8 cellular contexts compared by ENCODE assay signal in genomic region chr17:32659419-32659842, GRCh38.
DNase-seq lines count a peak whose midpoint lies in the region; ATAC-seq and TF ChIP-seq lines count a peak whose summit lies in the region.

No MANE protein-coding gene starts in this region.

- ATAC-seq in esophagus mucosa = peak; percentile 80
- ATAC-seq in naive thymus-derived CD4-positive, alpha-beta T cell = peak; percentile 81
- no peak for ATAC-seq in HG02678 (IDR thresholded peaks at IDR 0.05; ENCODE audit: unreplicated experiment)

- H3K27ac Mint-ChIP-seq in naive thymus-derived CD4-positive, alpha-beta T cell = no peak overlapping the region

- POLR2A ChIA-PET in HEK293 (lab: Yijun Ruan, JAX) = no interaction called here
- POLR2A ChIA-PET in naive thymus-derived CD4-positive, alpha-beta T cell (lab: Charles Lee) = interaction anchor here (1.0 kb wide), 1 partner anchor 146 kb away, joined by 3 read pairs; no protein-coding TSS in a partner anchor

- peaks cover 0 to 2% (median 0%) of the 10 kb centered on the region in 5 donors for H3K27me3 Mint-ChIP-seq in naive thymus-derived CD4-positive, alpha-beta T cell

- peaks cover 0 to 13% (median 11%) of the 10 kb centered on the region in 5 donors for H3K36me3 Mint-ChIP-seq in naive thymus-derived CD4-positive, alpha-beta T cell

- no peaks in the 10 kb centered on the region for H3K9me3 ChIP-seq in BE2C
- H3K9me3 ChIP-seq in HEK293 (ENCODE audit: control insufficient read depth, insufficient read depth, low read depth, low read length) = no peaks in the 10 kb centered on the region
- no peaks in the 10 kb centered on the region for H3K9me3 ChIP-seq in naive thymus-derived CD4-positive, alpha-beta T cell (ENCODE audit: control insufficient read depth in 2 of 3, low read length in 3 of 3)

- H3K4me3 Mint-ChIP-seq in naive thymus-derived CD4-positive, alpha-beta T cell = no peak overlapping the region

- no peak overlapping the region for H3K27ac ChIP-seq in HEK293 (ENCODE audit: extremely low read depth, low read depth, low read length)
- no peak overlapping the region for H3K27ac ChIP-seq in naive thymus-derived CD4-positive, alpha-beta T cell (ENCODE audit: low read depth, low read length)

- no peaks in the 10 kb centered on the region for H3K9me3 Mint-ChIP-seq in naive thymus-derived CD4-positive, alpha-beta T cell

- CTCF ChIA-PET in HEK293 (lab: Yijun Ruan, JAX) = interaction anchor here (0.6 to 3.0 kb wide), 44 partner anchors 8 to 407 kb away, joined by 3 to 30 read pairs (median 5); partner anchors contain the start of gene CDK5R1
- CTCF ChIA-PET in naive thymus-derived CD4-positive, alpha-beta T cell (lab: Charles Lee) = interaction anchor here (0.7 to 1.6 kb wide), 8 partner anchors 8 to 215 kb away, joined by 3 to 6 read pairs (median 4); partner anchors contain the start of gene PSMD11

- H3K4me1 Mint-ChIP-seq in naive thymus-derived CD4-positive, alpha-beta T cell = peaks cover 0 to 4% (median 0%) of the 10 kb centered on the region in 7 donors

- H3K4me1 ChIP-seq in BE2C (no peaks in the 10 kb centered on the region), HEK293 (ENCODE audit: control insufficient read depth, insufficient read depth, low read length) (no peaks in the 10 kb centered on the region)
- H3K4me1 ChIP-seq in naive thymus-derived CD4-positive, alpha-beta T cell (ENCODE audit: control insufficient read depth in 2 of 2, insufficient read depth in 2 of 2, low read length in 2 of 2) = no peaks in the 10 kb centered on the region

- TF ChIP-seq CTCF in BE2C (IDR thresholded peaks at IDR 0.05; ENCODE audit: low read depth, low read length) (peak; percentile 80), HEK293 (tag by site-specific recombination; IDR thresholded peaks at IDR 0.05) (peak; percentile 15; the same call in 1 of the 2 replicates)

- no peaks in the 10 kb centered on the region for H3K27me3 ChIP-seq in BE2C
- H3K27me3 ChIP-seq in naive thymus-derived CD4-positive, alpha-beta T cell (ENCODE audit: control insufficient read depth in 2 of 2, insufficient read depth in 2 of 2, low read length in 2 of 2) = no peaks in the 10 kb centered on the region

- DNase-seq in BE2C = peak; percentile 33
- peak; percentile 59 for DNase-seq in NCI-H82 treated with DMSO at 0.1 percent for 48 hours (lab: John Stamatoyannopoulos, UW; ENCODE audit: unreplicated experiment)
- DNase-seq in activated CD8-positive, alpha-beta memory T cell treated with anti-CD3 and anti-CD28 coated beads, Interleukin-2, amount 50 U/mL, for 48 hours = peak; percentile 83
- DNase-seq in naive thymus-derived CD4-positive, alpha-beta T cell = peak; percentile 21 to 64 (median 49)
- DNase-seq in stimulated activated CD8-positive, alpha-beta memory T cell treated with anti-CD3 and anti-CD28 coated beads, Interleukin-7, amount 100 ng/mL, for 48 hours (ENCODE audit: extremely low read depth in 1 of 2, low read depth in 1 of 2) = peak; percentile 22 to 42

- H3K36me3 ChIP-seq in BE2C (no peaks in the 10 kb centered on the region), HEK293 (ENCODE audit: control insufficient read depth in 2 of 2, insufficient read depth in 1 of 2, low read length in 2 of 2) (peaks cover 8 to 20% of the 10 kb centered on the region in 2 experiments; a peak in 2 of 3 replicates)
- H3K36me3 ChIP-seq in naive thymus-derived CD4-positive, alpha-beta T cell (ENCODE audit: control insufficient read depth in 2 of 3, insufficient read depth in 3 of 3, low read length in 3 of 3) = no peaks in the 10 kb centered on the region

- H3K4me3 ChIP-seq in BE2C (ENCODE audit: low read depth, low read length) = no peak overlapping the region
- H3K4me3 ChIP-seq in HEK293 (ENCODE audit: low read depth, low read length) = no peak overlapping the region
- no peak overlapping the region for H3K4me3 ChIP-seq in naive thymus-derived CD4-positive, alpha-beta T cell (ENCODE audit: low read length)

- intact Hi-C loops in naive thymus-derived CD4-positive, alpha-beta T cell (cut with micrococcal nuclease) = loop anchor here in 1 of 2 donors (1.0 kb wide), 2 partner anchors 96 to 176 kb away; no protein-coding TSS in a partner anchor

TF ChIP-seq in HEK293, 187 proteins besides CTCF, POLR2A, EP300 and RAD21:
- peak; percentile 51; the same call in 1 of the 2 replicates for TF ChIP-seq TRIM28 (IDR thresholded peaks at IDR 0.05; ENCODE audit: borderline replicate concordance, low read length)
- TF ChIP-seq ZNF654 (tag by site-specific recombination; IDR thresholded peaks at IDR 0.05; ENCODE audit: low read depth) = peak; percentile 22
- 0 out of 2 replicates have a peak, but pooled peaks have one; percentile 19 for TF ChIP-seq ZNF660 (tag by site-specific recombination; IDR thresholded peaks at IDR 0.05)
- TF ChIP-seq SP2 (tag by site-specific recombination; IDR thresholded peaks at IDR 0.05) = no peak
- TF ChIP-seq ZNF394 (tag by site-specific recombination; IDR thresholded peaks at IDR 0.05; ENCODE audit: borderline replicate concordance) = no peak
- TF ChIP-seq ZNF211 (tag by site-specific recombination; IDR thresholded peaks at IDR 0.05; ENCODE audit: low read depth) = no peak
- no peak for TF ChIP-seq ZNF521 (tag by site-specific recombination; IDR thresholded peaks at IDR 0.05)
- no peak for TF ChIP-seq ZNF664 (tag by site-specific recombination; IDR thresholded peaks at IDR 0.05)
- TF ChIP-seq HOXC10 (CRISPR knock-in tag; IDR thresholded peaks at IDR 0.05) = no peak
- TF ChIP-seq ZBTB7A (tag by site-specific recombination; IDR thresholded peaks at IDR 0.05; ENCODE audit: low read depth) = no peak
- peak; percentile 60; the same call in 1 of the 2 replicates for TF ChIP-seq ZSCAN16 (tag by site-specific recombination; IDR thresholded peaks at IDR 0.05)
- TF ChIP-seq, protein P1, sequence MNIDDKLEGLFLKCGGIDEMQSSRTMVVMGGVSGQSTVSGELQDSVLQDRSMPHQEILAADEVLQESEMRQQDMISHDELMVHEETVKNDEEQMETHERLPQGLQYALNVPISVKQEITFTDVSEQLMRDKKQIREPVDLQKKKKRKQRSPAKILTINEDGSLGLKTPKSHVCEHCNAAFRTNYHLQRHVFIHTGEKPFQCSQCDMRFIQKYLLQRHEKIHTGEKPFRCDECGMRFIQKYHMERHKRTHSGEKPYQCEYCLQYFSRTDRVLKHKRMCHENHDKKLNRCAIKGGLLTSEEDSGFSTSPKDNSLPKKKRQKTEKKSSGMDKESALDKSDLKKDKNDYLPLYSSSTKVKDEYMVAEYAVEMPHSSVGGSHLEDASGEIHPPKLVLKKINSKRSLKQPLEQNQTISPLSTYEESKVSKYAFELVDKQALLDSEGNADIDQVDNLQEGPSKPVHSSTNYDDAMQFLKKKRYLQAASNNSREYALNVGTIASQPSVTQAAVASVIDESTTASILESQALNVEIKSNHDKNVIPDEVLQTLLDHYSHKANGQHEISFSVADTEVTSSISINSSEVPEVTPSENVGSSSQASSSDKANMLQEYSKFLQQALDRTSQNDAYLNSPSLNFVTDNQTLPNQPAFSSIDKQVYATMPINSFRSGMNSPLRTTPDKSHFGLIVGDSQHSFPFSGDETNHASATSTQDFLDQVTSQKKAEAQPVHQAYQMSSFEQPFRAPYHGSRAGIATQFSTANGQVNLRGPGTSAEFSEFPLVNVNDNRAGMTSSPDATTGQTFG (tag by site-specific recombination; IDR thresholded peaks at IDR 0.05; ENCODE audit: borderline replicate concordance) = no peak

Comparison
In these comparisons a context has a peak if more than half of its experiments do, and no peak if none do; other contexts are left out.
1. DNase-seq: peak in every context shown above with its lines; median percentile 83 in activated CD8-positive, alpha-beta memory T cell treated with anti-CD3 and anti-CD28 coated beads, Interleukin-2, amount 50 U/mL, for 48 hours; 59 in NCI-H82 treated with DMSO at 0.1 percent for 48 hours; 49 in naive thymus-derived CD4-positive, alpha-beta T cell; 33 in BE2C; 32 in stimulated activated CD8-positive, alpha-beta memory T cell treated with anti-CD3 and anti-CD28 coated beads, Interleukin-7, amount 100 ng/mL, for 48 hours.